ENCODE assay signal across 1 cellular context in genomic region chr4:3745886-3746656, GRCh38.
TF ChIP-seq lines count a peak whose summit lies in the region.

No MANE protein-coding gene starts in this region.

TF ChIP-seq in H1, 55 proteins besides CTCF, POLR2A, EP300 and RAD21:
- TF ChIP-seq BACH1 (IDR thresholded peaks at IDR 0.05; ENCODE audit: low read length), result no peak
- TF ChIP-seq TAF7 (optimal IDR thresholded peaks at IDR 0.05; ENCODE audit: borderline replicate concordance, low read depth, low read length), result no peak
- no peak for TF ChIP-seq GTF2F1 (IDR thresholded peaks at IDR 0.05; ENCODE audit: borderline replicate concordance, low read depth, low read length)
- no peak for TF ChIP-seq POU5F1 (IDR thresholded peaks at IDR 0.05; ENCODE audit: low read depth, low read length)
- no peak for TF ChIP-seq TCF12 (IDR thresholded peaks at IDR 0.05; ENCODE audit: low read depth, low read length)
